8 cellular contexts compared by ENCODE assay signal in genomic region chr3:112136959-112137693, GRCh38. TPM values are rescaled to one million over a fixed set of nuclear protein-coding genes. Genes with fewer than 3 reads are reported as not detected.
DNase-seq lines count a peak whose midpoint lies in the region; ATAC-seq and TF ChIP-seq lines count a peak whose summit lies in the region.

No MANE protein-coding gene starts in this region.

- peak overlapping the region; percentile 43; the same call in 1 of the 2 replicates for H3K27ac ChIP-seq in GM23338 (ENCODE audit: low read depth)
- H3K27ac ChIP-seq in VCaP, result peak overlapping the region; percentile 90
- no peak overlapping the region for H3K27ac ChIP-seq in foreskin keratinocyte
- no peak overlapping the region for H3K27ac ChIP-seq in trophoblast cell (ENCODE audit: low read depth, low read length)

- H3K9ac ChIP-seq in trophoblast cell (ENCODE audit: low read length), result no peak overlapping the region

- no peak overlapping the region for H3K4ac ChIP-seq in trophoblast cell (ENCODE audit: low read depth, low read length)

- ATAC-seq in GM23338, result peak; percentile 95
- peak; percentile 58 for ATAC-seq in foreskin keratinocyte
- ATAC-seq in GM21576 (IDR thresholded peaks at IDR 0.05; ENCODE audit: unreplicated experiment), result no peak
- ATAC-seq in GM21447 (IDR thresholded peaks at IDR 0.05; ENCODE audit: unreplicated experiment), result no peak

- H4K91ac ChIP-seq in trophoblast cell (ENCODE audit: low read depth, low read length), result no peak overlapping the region

- peaks cover 20% of the 10 kb centered on the region for H3K4me1 ChIP-seq in GM23338 (ENCODE audit: insufficient read depth)
- no peaks in the 10 kb centered on the region for H3K4me1 ChIP-seq in foreskin keratinocyte
- no peaks in the 10 kb centered on the region for H3K4me1 ChIP-seq in trophoblast cell (ENCODE audit: control insufficient read depth in 1 of 2, insufficient read depth in 2 of 2, low read length in 2 of 2)

- H4K8ac ChIP-seq in trophoblast cell (ENCODE audit: low read depth, low read length), result no peak overlapping the region

- H2BK12ac ChIP-seq in trophoblast cell (ENCODE audit: low read length), result no peak overlapping the region

- no peaks in the 10 kb centered on the region for H4K20me1 ChIP-seq in GM23338 (replicated peaks; ENCODE audit: insufficient read depth)

- TF ChIP-seq CTCF in GM23338 (conservative IDR thresholded peaks at IDR 0.05; ENCODE audit: low read depth in 2 of 2), result peak; percentile 82 to 87
- TF ChIP-seq CTCF in VCaP (conservative IDR thresholded peaks at IDR 0.05), result peak; percentile 85
- peak; percentile 87 for TF ChIP-seq CTCF in foreskin keratinocyte (conservative IDR thresholded peaks at IDR 0.05)

- no peak overlapping the region for H3K4me3 ChIP-seq in GM23338
- H3K4me3 ChIP-seq in trophoblast cell (ENCODE audit: low read depth, low read length), result no peak overlapping the region

- H4K12ac ChIP-seq in trophoblast cell (ENCODE audit: low read depth, low read length), result no peak overlapping the region

- H3K27me3 ChIP-seq in GM23338 (ENCODE audit: insufficient read depth), result no peaks in the 10 kb centered on the region
- H3K27me3 ChIP-seq in foreskin keratinocyte, result no peaks in the 10 kb centered on the region
- H3K27me3 ChIP-seq in trophoblast cell (ENCODE audit: insufficient read depth, low read length), result no peaks in the 10 kb centered on the region

- no peaks in the 10 kb centered on the region for H3K9me3 Mint-ChIP-seq in GM23338

- H3K9me2 ChIP-seq in GM23338 (ENCODE audit: insufficient read depth), result no peaks in the 10 kb centered on the region

- H2AFZ ChIP-seq in GM23338 (no peak overlapping the region), trophoblast cell (ENCODE audit: insufficient read depth, low read length, poor library complexity) (no peak overlapping the region)

- H3K36me3 Mint-ChIP-seq in GM23338 (ENCODE audit: low read depth), result no peaks in the 10 kb centered on the region

- H3K27me3 Mint-ChIP-seq in GM23338 (ENCODE audit: insufficient read depth, low read depth, poor library complexity), result no peaks in the 10 kb centered on the region

- H3K14ac ChIP-seq in trophoblast cell (ENCODE audit: low read length), result no peak overlapping the region

- H3K18ac ChIP-seq in trophoblast cell (ENCODE audit: low read length), result no peak overlapping the region

- H2BK5ac ChIP-seq in trophoblast cell (ENCODE audit: low read depth, low read length, poor library complexity), result no peak overlapping the region

- H3K36me3 ChIP-seq in GM23338 (ENCODE audit: insufficient read depth) (no peaks in the 10 kb centered on the region), trophoblast cell (ENCODE audit: control insufficient read depth in 1 of 2, insufficient read depth in 2 of 2, low read length in 2 of 2) (no peaks in the 10 kb centered on the region)

- H3K79me2 ChIP-seq in GM23338 (replicated peaks; ENCODE audit: insufficient read depth) (no peaks in the 10 kb centered on the region), trophoblast cell (ENCODE audit: control insufficient read depth, insufficient read depth, low read length, poor library complexity) (no peaks in the 10 kb centered on the region)

- peak overlapping the region; percentile 34; the same call in 1 of the 2 replicates for H3K4me2 ChIP-seq in GM23338
- no peak overlapping the region for H3K4me2 ChIP-seq in trophoblast cell (ENCODE audit: low read length)

- DNase-seq in DMS153 treated with DMSO at 0.1 percent for 48 hours (lab: John Stamatoyannopoulos, UW; ENCODE audit: unreplicated experiment), result peak; percentile 63
- peak; percentile 86 for DNase-seq in GM23338 (ENCODE audit: low spot score)
- peak; percentile 57 for DNase-seq in NCI-H1092 treated with DMSO at 0.1 percent for 48 hours (lab: John Stamatoyannopoulos, UW)
- DNase-seq in foreskin keratinocyte, result peak in 1 of 2 donors; percentile 58
- peak; percentile 22 to 66 for DNase-seq in trophoblast cell

- H3K4me1 Mint-ChIP-seq in GM23338, result peaks cover 31% of the 10 kb centered on the region

- no peak overlapping the region for H2AK5ac ChIP-seq in trophoblast cell (ENCODE audit: low read length)

- no peaks in the 10 kb centered on the region for H3K79me1 ChIP-seq in trophoblast cell (ENCODE audit: low read length)

- H3K4me3 Mint-ChIP-seq in GM23338, result no peak overlapping the region

- H3K23ac ChIP-seq in trophoblast cell (ENCODE audit: low read length), result no peak overlapping the region

- H3K9me3 ChIP-seq in trophoblast cell (ENCODE audit: insufficient read depth, low read depth, low read length), result no peaks in the 10 kb centered on the region

- peak overlapping the region; percentile 93 for H3K27ac Mint-ChIP-seq in GM23338

- no peaks in the 10 kb centered on the region for H3F3A ChIP-seq in GM23338 (replicated peaks; ENCODE audit: low read depth)

- no peak overlapping the region for H2BK120ac ChIP-seq in trophoblast cell (ENCODE audit: insufficient read depth, low read length, poor library complexity)

- WGBS in trophoblast cell (ENCODE audit: extremely low coverage, insufficient coverage, insufficient read length), result no CpG with 5 or more reads among the region's 5 CpGs

TF ChIP-seq in GM23338, 12 proteins besides CTCF, POLR2A, EP300 and RAD21 (continues in another document):
- TF ChIP-seq CREB1 (CRISPR knock-in tag; IDR thresholded peaks at IDR 0.05; ENCODE audit: low read depth) (peak; percentile 42; the same call in 1 of the 2 replicates), EZH2phosphoT487 (IDR thresholded peaks at IDR 0.05; ENCODE audit: unreplicated experiment) (no peak), JUNB (IDR thresholded peaks at IDR 0.05; ENCODE audit: unreplicated experiment) (no peak), ZNF114 (CRISPR knock-in tag; IDR thresholded peaks at IDR 0.05) (peak; percentile 79; the same call in 1 of the 2 replicates)
- TF ChIP-seq, protein P1, sequence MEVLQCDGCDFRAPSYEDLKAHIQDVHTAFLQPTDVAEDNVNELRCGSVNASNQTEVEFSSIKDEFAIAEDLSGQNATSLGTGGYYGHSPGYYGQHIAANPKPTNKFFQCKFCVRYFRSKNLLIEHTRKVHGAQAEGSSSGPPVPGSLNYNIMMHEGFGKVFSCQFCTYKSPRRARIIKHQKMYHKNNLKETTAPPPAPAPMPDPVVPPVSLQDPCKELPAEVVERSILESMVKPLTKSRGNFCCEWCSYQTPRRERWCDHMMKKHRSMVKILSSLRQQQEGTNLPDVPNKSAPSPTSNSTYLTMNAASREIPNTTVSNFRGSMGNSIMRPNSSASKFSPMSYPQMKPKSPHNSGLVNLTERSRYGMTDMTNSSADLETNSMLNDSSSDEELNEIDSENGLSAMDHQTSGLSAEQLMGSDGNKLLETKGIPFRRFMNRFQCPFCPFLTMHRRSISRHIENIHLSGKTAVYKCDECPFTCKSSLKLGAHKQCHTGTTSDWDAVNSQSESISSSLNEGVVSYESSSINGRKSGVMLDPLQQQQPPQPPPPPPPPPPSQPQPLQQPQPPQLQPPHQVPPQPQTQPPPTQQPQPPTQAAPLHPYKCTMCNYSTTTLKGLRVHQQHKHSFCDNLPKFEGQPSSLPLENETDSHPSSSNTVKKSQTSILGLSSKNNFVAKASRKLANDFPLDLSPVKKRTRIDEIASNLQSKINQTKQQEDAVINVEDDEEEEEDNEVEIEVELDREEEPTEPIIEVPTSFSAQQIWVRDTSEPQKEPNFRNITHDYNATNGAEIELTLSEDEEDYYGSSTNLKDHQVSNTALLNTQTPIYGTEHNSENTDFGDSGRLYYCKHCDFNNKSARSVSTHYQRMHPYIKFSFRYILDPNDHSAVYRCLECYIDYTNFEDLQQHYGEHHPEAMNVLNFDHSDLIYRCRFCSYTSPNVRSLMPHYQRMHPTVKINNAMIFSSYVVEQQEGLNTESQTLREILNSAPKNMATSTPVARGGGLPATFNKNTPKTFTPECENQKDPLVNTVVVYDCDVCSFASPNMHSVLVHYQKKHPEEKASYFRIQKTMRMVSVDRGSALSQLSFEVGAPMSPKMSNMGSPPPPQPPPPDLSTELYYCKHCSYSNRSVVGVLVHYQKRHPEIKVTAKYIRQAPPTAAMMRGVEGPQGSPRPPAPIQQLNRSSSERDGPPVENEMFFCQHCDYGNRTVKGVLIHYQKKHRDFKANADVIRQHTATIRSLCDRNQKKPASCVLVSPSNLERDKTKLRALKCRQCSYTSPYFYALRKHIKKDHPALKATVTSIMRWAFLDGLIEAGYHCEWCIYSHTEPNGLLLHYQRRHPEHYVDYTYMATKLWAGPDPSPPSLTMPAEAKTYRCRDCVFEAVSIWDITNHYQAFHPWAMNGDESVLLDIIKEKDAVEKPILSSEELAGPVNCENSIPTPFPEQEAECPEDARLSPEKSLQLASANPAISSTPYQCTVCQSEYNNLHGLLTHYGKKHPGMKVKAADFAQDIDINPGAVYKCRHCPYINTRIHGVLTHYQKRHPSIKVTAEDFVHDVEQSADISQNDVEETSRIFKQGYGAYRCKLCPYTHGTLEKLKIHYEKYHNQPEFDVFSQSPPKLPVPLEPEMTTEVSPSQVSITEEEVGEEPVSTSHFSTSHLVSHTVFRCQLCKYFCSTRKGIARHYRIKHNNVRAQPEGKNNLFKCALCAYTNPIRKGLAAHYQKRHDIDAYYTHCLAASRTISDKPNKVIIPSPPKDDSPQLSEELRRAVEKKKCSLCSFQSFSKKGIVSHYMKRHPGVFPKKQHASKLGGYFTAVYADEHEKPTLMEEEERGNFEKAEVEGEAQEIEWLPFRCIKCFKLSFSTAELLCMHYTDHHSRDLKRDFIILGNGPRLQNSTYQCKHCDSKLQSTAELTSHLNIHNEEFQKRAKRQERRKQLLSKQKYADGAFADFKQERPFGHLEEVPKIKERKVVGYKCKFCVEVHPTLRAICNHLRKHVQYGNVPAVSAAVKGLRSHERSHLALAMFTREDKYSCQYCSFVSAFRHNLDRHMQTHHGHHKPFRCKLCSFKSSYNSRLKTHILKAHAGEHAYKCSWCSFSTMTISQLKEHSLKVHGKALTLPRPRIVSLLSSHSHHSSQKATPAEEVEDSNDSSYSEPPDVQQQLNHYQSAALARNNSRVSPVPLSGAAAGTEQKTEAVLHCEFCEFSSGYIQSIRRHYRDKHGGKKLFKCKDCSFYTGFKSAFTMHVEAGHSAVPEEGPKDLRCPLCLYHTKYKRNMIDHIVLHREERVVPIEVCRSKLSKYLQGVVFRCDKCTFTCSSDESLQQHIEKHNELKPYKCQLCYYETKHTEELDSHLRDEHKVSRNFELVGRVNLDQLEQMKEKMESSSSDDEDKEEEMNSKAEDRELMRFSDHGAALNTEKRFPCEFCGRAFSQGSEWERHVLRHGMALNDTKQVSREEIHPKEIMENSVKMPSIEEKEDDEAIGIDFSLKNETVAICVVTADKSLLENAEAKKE (CRISPR knock-in tag; IDR thresholded peaks at IDR 0.05), result peak; percentile 79; the same call in 1 of the 2 replicates

RNA-seq across cellular contexts. Expression of gene GCSAM, which starts 4.1 kb away (rescaled TPM):
- total RNA-seq in GM23338 (2014; rRNA removed; shearing (Covaris generic)), result not detected in 2 replicates
- polyA plus RNA-seq in GM23338 (2016; fragmentation: Nextera tagmentation; extraction: Ambion mirVana), result 0.73 and 0.86 TPM in 2 replicates
- 1.3 and 1.4 TPM in 2 replicates for total RNA-seq in foreskin keratinocyte
- polyA plus RNA-seq in foreskin keratinocyte, result 0.85 and 1.2 TPM in 2 replicates
- not detected in 2 replicates for polyA plus RNA-seq in trophoblast cell (2013)

RNA-seq across cellular contexts. Expression of gene C3orf52, which starts 50.9 kb away (rescaled TPM):
- 14.1 and 16.6 TPM in 2 replicates for total RNA-seq in GM23338 (2014; rRNA removed; shearing (Covaris generic))
- polyA plus RNA-seq in GM23338 (2016; fragmentation: Nextera tagmentation; extraction: Ambion mirVana), result 7.9 and 8.1 TPM in 2 replicates
- total RNA-seq in foreskin keratinocyte, result 8.2 and 9.2 TPM in 2 replicates
- polyA plus RNA-seq in foreskin keratinocyte, result 3.2 and 4.2 TPM in 2 replicates
- polyA plus RNA-seq in trophoblast cell (2013), result 11.3 and 11.6 TPM in 2 replicates

Comparison
In these comparisons a context has a peak if more than half of its experiments do, and no peak if none do; other contexts are left out.
1. ATAC-seq: peak in GM23338 (single experiment) and foreskin keratinocyte (single experiment); none in GM21576 (single experiment) and GM21447 (single experiment).
2. H3K27ac ChIP-seq: peak in GM23338 (single experiment) and VCaP (single experiment); none in foreskin keratinocyte (single experiment) and trophoblast cell (single experiment).
3. Peak in every context shown above with its lines, with median percentiles within 50 percentile points of each other: CTCF ChIP-seq.